Comparison of ENCODE assay signal across 12 cellular contexts in the genomic region with DNA sequence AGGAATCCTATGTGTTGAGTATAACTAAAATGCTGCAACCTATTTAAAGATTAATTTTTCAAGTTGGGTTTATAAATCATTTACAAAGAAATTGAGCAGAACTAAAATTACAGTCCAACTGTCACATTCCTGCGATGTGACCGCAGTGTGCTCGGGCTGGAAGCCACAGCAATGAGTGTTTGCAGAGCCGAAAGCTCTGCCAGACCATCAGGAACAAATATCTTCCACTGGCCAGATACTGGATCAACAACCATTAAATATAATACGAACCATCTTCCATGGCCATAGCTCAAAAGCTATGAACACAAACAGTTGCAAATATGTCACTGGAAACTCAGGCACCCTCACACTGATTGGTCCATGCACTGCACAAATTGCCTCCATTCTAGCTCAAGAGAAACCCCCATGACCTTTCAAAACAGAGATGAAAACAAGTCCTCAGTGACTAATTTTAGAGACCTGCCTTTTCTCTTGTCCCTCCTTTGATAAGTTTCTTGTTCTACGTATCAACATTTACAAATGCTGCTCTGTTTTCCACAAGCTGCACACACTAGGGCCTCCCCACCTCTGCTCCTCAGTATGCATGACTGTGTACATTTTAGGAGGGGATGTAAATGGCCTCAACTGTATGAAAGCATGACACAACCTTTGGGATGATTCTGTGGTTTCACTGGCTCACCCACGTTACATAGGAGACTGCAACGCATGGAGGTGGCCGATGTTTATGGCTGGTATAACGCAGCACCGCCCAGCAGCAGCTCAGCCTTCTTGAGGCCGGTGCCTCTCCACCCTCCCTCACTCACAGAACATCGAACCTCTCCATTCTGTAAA.
DNase-seq lines count a peak whose midpoint lies in the region; ATAC-seq and TF ChIP-seq lines count a peak whose summit lies in the region.
"Had no signal": no experiment of that assay in that cellular context is flagged by ENCODE, and none has a peak within 500 bp of the region (broad histone marks: within the 10 kb centered on the region; RNA-seq: fewer than 3 reads in every experiment).

No MANE protein-coding gene starts in this region.

- H3K36me3 ChIP-seq in right lobe of liver (no peaks in the 10 kb centered on the region), aorta (ENCODE audit: control insufficient read depth in 1 of 2, insufficient read depth in 2 of 2, low read length in 1 of 2) (no peaks in the 10 kb centered on the region), Karpas-422 (ENCODE audit: insufficient read depth, low read length) (no peaks in the 10 kb centered on the region)
- H3K36me3 ChIP-seq: tibial artery had no signal

- TF ChIP-seq POLR2A in right lobe of liver (IDR thresholded peaks at IDR 0.05) = no peak

- no peak overlapping the region for H3K9ac ChIP-seq in Karpas-422 (ENCODE audit: low read length)

- peak overlapping the region; percentile 75 for H3K4me3 Mint-ChIP-seq in activated naive CD8-positive, alpha-beta T cell treated with anti-CD3 and anti-CD28 coated beads, Interleukin-2, amount 10 ng/mL, durations not matched to agents 7 days and 5 days

- no peaks in the 10 kb centered on the region for H3K79me2 ChIP-seq in Karpas-422 (ENCODE audit: low read length)

- H3K27ac ChIP-seq in right lobe of liver (peak overlapping the region; percentile 41 to 54 (median 54)), aorta (ENCODE audit: low read depth in 1 of 2, low read length in 2 of 2) (no peak overlapping the region), Karpas-422 (ENCODE audit: low read length) (no peak overlapping the region)

- H3K27ac Mint-ChIP-seq in activated naive CD8-positive, alpha-beta T cell treated with anti-CD3 and anti-CD28 coated beads, Interleukin-2, amount 10 ng/mL, durations not matched to agents 7 days and 5 days = peak overlapping the region; percentile 71

- intact Hi-C loops in right lobe of liver (cut with DNase I) (no loop called here), aorta (cut with DNase I) (no loop called here)

- no peaks in the 10 kb centered on the region for H3K27me3 Mint-ChIP-seq in activated naive CD8-positive, alpha-beta T cell treated with anti-CD3 and anti-CD28 coated beads, Interleukin-2, amount 10 ng/mL, durations not matched to agents 7 days and 5 days

- TF ChIP-seq CTCF in right lobe of liver (IDR thresholded peaks at IDR 0.05) = no peak

- 18% methylated on average over 7 of the region's 13 CpGs for WGBS in right lobe of liver (ENCODE audit: insufficient coverage, low coverage, low lambda C conversion rate, missing lambda C conversion rate)
- WGBS in aorta, 2 donors = 53% methylated on average over 13 of the region's 13 CpGs

- POLR2A ChIA-PET in activated naive CD8-positive, alpha-beta T cell treated with anti-CD3 and anti-CD28 coated beads, Interleukin-2, amount 10 ng/mL, durations not matched to agents 7 days and 5 days (lab: Charles Lee) = interaction anchor here (1.2 to 1.7 kb wide), 4 partner anchors 38 to 171 kb away, joined by 3 to 7 read pairs (median 4); a partner anchor contains a TSS

- H3K9me3 ChIP-seq in right lobe of liver (no peaks in the 10 kb centered on the region), aorta (ENCODE audit: control insufficient read depth, low read length) (peaks cover 3% of the 10 kb centered on the region), Karpas-422 (ENCODE audit: low read length) (peaks cover 9% of the 10 kb centered on the region)

- ATAC-seq in activated naive CD8-positive, alpha-beta T cell treated with anti-CD3 and anti-CD28 coated beads, Interleukin-2, amount 10 ng/mL, durations not matched to agents 7 days and 5 days (ENCODE audit: low read depth) = peak; percentile 84
- peak; percentile 97 to 100 (median 99) for ATAC-seq in right lobe of liver
- peak; percentile 62 for ATAC-seq in aorta (ENCODE audit: low FRiP score)
- no peak for ATAC-seq in GM21717 (IDR thresholded peaks at IDR 0.05; ENCODE audit: unreplicated experiment)
- no peak for ATAC-seq in GM18867 (IDR thresholded peaks at IDR 0.05; ENCODE audit: unreplicated experiment)

- no peaks in the 10 kb centered on the region for H3K9me2 ChIP-seq in Karpas-422 (replicated peaks; ENCODE audit: insufficient read depth, low read length)

- no peak overlapping the region for H3K4me2 ChIP-seq in Karpas-422 (ENCODE audit: low read depth, low read length, poor library complexity, severe bottlenecking)

- DNase-seq in stimulated activated CD4-positive, alpha-beta T cell treated with anti-CD3 and anti-CD28 coated beads, Interleukin-12 subunit alpha, Interleukin-12 subunit beta, amount 100 ng/mL, for 48 hours (ENCODE audit: low read depth in 2 of 3, low spot score in 1 of 3) = peak; percentile 1 to 6 (median 4)
- DNase-seq in stimulated activated CD4-positive, alpha-beta T cell treated with anti-CD3 and anti-CD28 coated beads, Interleukin-4, amount 100 ng/mL, for 1 hour = no peak
- DNase-seq in activated naive CD8-positive, alpha-beta T cell treated with anti-CD3 and anti-CD28 coated beads, Interleukin-2, amount 10 ng/mL, durations not matched to agents 7 days and 5 days = peak; percentile 33
- DNase-seq in right lobe of liver (peak; percentile 72 to 86 (median 78)), aorta (peak; percentile 59 to 76), Karpas-422 (no peak)
- DNase-seq: activated effector memory CD4-positive, alpha-beta T cell treated with anti-CD3 and anti-CD28 coated beads, Interleukin-2, amount 50 U/mL, for 16 hours; DMS153; H7 had no signal

- no peak overlapping the region for H3K4me3 ChIP-seq in right lobe of liver
- no peak overlapping the region for H3K4me3 ChIP-seq in aorta (ENCODE audit: low read length in 2 of 2)
- H3K4me3 ChIP-seq in Karpas-422 (ENCODE audit: low read length) = no peak overlapping the region
- H3K4me3 ChIP-seq: tibial artery had no signal

- peaks cover 14% of the 10 kb centered on the region for H3K9me3 Mint-ChIP-seq in activated naive CD8-positive, alpha-beta T cell treated with anti-CD3 and anti-CD28 coated beads, Interleukin-2, amount 10 ng/mL, durations not matched to agents 7 days and 5 days

- H3K4me1 Mint-ChIP-seq in activated naive CD8-positive, alpha-beta T cell treated with anti-CD3 and anti-CD28 coated beads, Interleukin-2, amount 10 ng/mL, durations not matched to agents 7 days and 5 days = peaks cover 16% of the 10 kb centered on the region

- H4K20me1 ChIP-seq in Karpas-422 (ENCODE audit: insufficient read depth, low read depth, low read length) = no peaks in the 10 kb centered on the region

- H3K36me3 Mint-ChIP-seq in activated naive CD8-positive, alpha-beta T cell treated with anti-CD3 and anti-CD28 coated beads, Interleukin-2, amount 10 ng/mL, durations not matched to agents 7 days and 5 days = peaks cover 10% of the 10 kb centered on the region

- no peak overlapping the region for H2AFZ ChIP-seq in Karpas-422 (ENCODE audit: low read length)

- no peaks in the 10 kb centered on the region for H3K27me3 ChIP-seq in right lobe of liver
- H3K27me3 ChIP-seq in aorta (ENCODE audit: control insufficient read depth in 1 of 2, insufficient read depth in 2 of 2, low read length in 1 of 2) = no peaks in the 10 kb centered on the region
- H3K27me3 ChIP-seq in Karpas-422 (ENCODE audit: low read length) = no peaks in the 10 kb centered on the region
- H3K27me3 ChIP-seq: tibial artery had no signal

- H3K4me1 ChIP-seq in right lobe of liver (peaks cover 0 to 14% (median 5%) of the 10 kb centered on the region in 4 donors), aorta (ENCODE audit: control insufficient read depth in 1 of 2, insufficient read depth in 2 of 2, low read length in 2 of 2) (no peaks in the 10 kb centered on the region), Karpas-422 (ENCODE audit: low read length) (no peaks in the 10 kb centered on the region)

Comparison
In these comparisons a context has a peak if more than half of its experiments do, and no peak if none do; other contexts are left out.
1. DNase-seq: peak in stimulated activated CD4-positive, alpha-beta T cell treated with anti-CD3 and anti-CD28 coated beads, Interleukin-12 subunit alpha, Interleukin-12 subunit beta, amount 100 ng/mL, for 48 hours (3 of 3), activated naive CD8-positive, alpha-beta T cell treated with anti-CD3 and anti-CD28 coated beads, Interleukin-2, amount 10 ng/mL, durations not matched to agents 7 days and 5 days (single experiment), right lobe of liver (3 of 3) and aorta (2 of 2); none in stimulated activated CD4-positive, alpha-beta T cell treated with anti-CD3 and anti-CD28 coated beads, Interleukin-4, amount 100 ng/mL, for 1 hour (single experiment) and Karpas-422 (single experiment).
2. ATAC-seq: peak in activated naive CD8-positive, alpha-beta T cell treated with anti-CD3 and anti-CD28 coated beads, Interleukin-2, amount 10 ng/mL, durations not matched to agents 7 days and 5 days (single experiment), right lobe of liver (4 of 4) and aorta (single experiment); none in GM21717 (single experiment) and GM18867 (single experiment).
3. H3K27ac ChIP-seq: peak in right lobe of liver (3 of 3); none in aorta (0 of 2) and Karpas-422 (single experiment).